Comparison of ENCODE assay signal across 10 cellular contexts in the genomic region with DNA sequence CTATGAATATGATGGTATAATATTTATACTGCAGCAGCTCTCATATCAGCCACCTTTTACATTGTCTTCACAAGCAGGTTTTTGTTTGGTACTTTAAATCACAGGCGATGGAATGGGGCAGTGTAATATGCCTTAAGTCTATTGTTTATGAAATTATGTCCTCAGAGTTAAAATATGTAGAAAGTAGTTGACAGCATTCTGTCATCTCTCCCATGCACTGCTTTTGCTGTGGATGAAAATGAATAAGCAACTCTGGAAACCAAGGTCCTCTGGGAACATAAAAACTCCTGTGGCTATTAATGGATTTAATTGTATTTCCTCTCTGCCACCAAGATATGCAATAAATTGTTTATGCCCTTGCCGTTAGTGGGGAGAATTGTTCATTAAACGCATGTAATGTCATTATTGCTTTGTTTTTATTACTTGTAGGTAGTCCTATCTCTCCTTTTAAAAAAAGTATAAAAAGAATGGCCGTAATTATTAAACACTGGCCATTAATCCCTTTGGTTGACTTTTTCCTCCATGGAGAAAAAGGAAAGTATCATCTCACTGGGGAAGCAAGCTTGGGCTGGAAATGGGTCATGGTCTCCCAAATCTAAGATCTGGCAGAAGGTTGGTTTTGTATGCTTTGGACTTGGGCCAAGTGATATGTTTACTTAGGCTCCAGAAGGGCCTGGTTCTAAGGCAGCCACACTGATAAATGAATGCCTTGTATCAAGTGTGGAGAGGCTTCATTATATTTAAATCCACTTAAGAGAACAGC. TPM values are rescaled to one million over a fixed set of nuclear protein-coding genes. Genes with fewer than 3 reads are reported as not detected.
A peak's percentile ranks its signal among the peaks of the same experiment; 100 is the strongest.
DNase-seq lines count a peak whose midpoint lies in the region; ATAC-seq and TF ChIP-seq lines count a peak whose summit lies in the region.
"Had no signal": no experiment of that assay in that cellular context is flagged by ENCODE, and none has a peak within 500 bp of the region (broad histone marks: within the 10 kb centered on the region; RNA-seq: fewer than 3 reads in every experiment).

No MANE protein-coding gene starts in this region.

- no peaks in the 10 kb centered on the region for H3K27me3 ChIP-seq in spleen (replicated peaks in 1 of 7)

- peaks cover 65% of the 10 kb centered on the region for H3K4me1 Mint-ChIP-seq in activated CD4-positive, alpha-beta T cell treated with anti-CD3 and anti-CD28 coated beads, Interleukin-2, amount 10 ng/mL, durations not matched to agents 24 days and 14 days

- H3K27ac ChIP-seq in spleen: peak overlapping the region in 7 of 8 donors; percentile 17 to 91 (median 86)

- no peaks in the 10 kb centered on the region for H3K27me3 Mint-ChIP-seq in activated CD4-positive, alpha-beta T cell treated with anti-CD3 and anti-CD28 coated beads, Interleukin-2, amount 10 ng/mL, durations not matched to agents 24 days and 14 days

- TF ChIP-seq CTCF in spleen (IDR thresholded peaks at IDR 0.05 in 8 of 11, conservative IDR thresholded peaks at IDR 0.05 in 3 of 11): no peak

- no peaks in the 10 kb centered on the region for H3K36me3 ChIP-seq in spleen

- H3K9me3 ChIP-seq in spleen: no peaks in the 10 kb centered on the region

- ATAC-seq in sciatic nerve (no peak), GM19035 (IDR thresholded peaks at IDR 0.05; ENCODE audit: unreplicated experiment) (no peak)

- peaks cover 53 to 97% (median 83%) of the 10 kb centered on the region in 6 donors for H3K4me1 ChIP-seq in spleen

- H3K27ac Mint-ChIP-seq in activated CD4-positive, alpha-beta T cell treated with anti-CD3 and anti-CD28 coated beads, Interleukin-2, amount 10 ng/mL, durations not matched to agents 24 days and 14 days: no peak overlapping the region

- no peak overlapping the region for H3K4me3 Mint-ChIP-seq in activated CD4-positive, alpha-beta T cell treated with anti-CD3 and anti-CD28 coated beads, Interleukin-2, amount 10 ng/mL, durations not matched to agents 24 days and 14 days

- intact Hi-C loops in activated CD4-positive, alpha-beta T cell treated with anti-CD3 and anti-CD28 coated beads, Interleukin-2, amount 10 ng/mL, durations not matched to agents 24 days and 14 days (cut with micrococcal nuclease): no loop called here
- intact Hi-C loops in spleen (cut with DNase I; ENCODE audit: low total_unique reads) (no loop called here), sciatic nerve (cut with DNase I) (no loop called here)

- no peak overlapping the region for H3K4me3 ChIP-seq in spleen

- DNase-seq in activated CD4-positive, alpha-beta T cell treated with anti-CD3 and anti-CD28 coated beads, Interleukin-2, amount 10 ng/mL, durations not matched to agents 24 days and 14 days: peak; percentile 45
- no peak for DNase-seq in activated CD4-positive, alpha-beta T cell treated with anti-CD3 and anti-CD28 coated beads for 48 hours
- DNase-seq in NCI-H748 (lab: John Stamatoyannopoulos, UW; ENCODE audit: unreplicated experiment) (peak; percentile 84), dermis blood vessel endothelial cell (peak; percentile 79), spleen (no peak), sciatic nerve (ENCODE audit: low spot score) (no peak), AG20443 (ENCODE audit: low spot score) (no peak)
- DNase-seq: left cardiac atrium, NCI-H2081 treated with DMSO at 0.1 percent for 48 hours had no signal

- no peaks in the 10 kb centered on the region for H3K9me3 Mint-ChIP-seq in activated CD4-positive, alpha-beta T cell treated with anti-CD3 and anti-CD28 coated beads, Interleukin-2, amount 10 ng/mL, durations not matched to agents 24 days and 14 days

- 73 to 83% (median 79%) methylated on average over 4 of the region's 4 CpGs for WGBS in spleen, 5 donors

- no peak for TF ChIP-seq POLR2A in spleen (IDR thresholded peaks at IDR 0.05)

- peaks cover 21% of the 10 kb centered on the region for H3K36me3 Mint-ChIP-seq in activated CD4-positive, alpha-beta T cell treated with anti-CD3 and anti-CD28 coated beads, Interleukin-2, amount 10 ng/mL, durations not matched to agents 24 days and 14 days (ENCODE audit: low read depth)

RNA-seq across cellular contexts. Expression of a gene that starts 13.0 kb away (rescaled TPM):
- total RNA-seq in activated CD4-positive, alpha-beta T cell treated with anti-CD3 and anti-CD28 coated beads, Interleukin-2, amount 10 ng/mL, durations not matched to agents 24 days and 14 days: 90.9 and 96.7 TPM in 2 replicates
- total RNA-seq in dermis blood vessel endothelial cell: 28.2 and 52.7 TPM in 2 replicates
- total RNA-seq in spleen: 100 to 1,000 TPM in 5 of 7 donors, 10 to 100 TPM in 2; 65.8 to 126 (median 110) TPM
- polyA plus RNA-seq in spleen: 10 to 100 TPM; 20.6 to 35.1 (median 20.9) TPM
- total RNA-seq in sciatic nerve: 80.3 TPM

RNA-seq across cellular contexts. Expression of a gene that starts 31.0 kb away (rescaled TPM):
- total RNA-seq in activated CD4-positive, alpha-beta T cell treated with anti-CD3 and anti-CD28 coated beads, Interleukin-2, amount 10 ng/mL, durations not matched to agents 24 days and 14 days: 283 and 284 TPM in 2 replicates
- 116 and 141 TPM in 2 replicates for total RNA-seq in dermis blood vessel endothelial cell
- 100 to 1,000 TPM; 139 to 195 (median 164) TPM for total RNA-seq in spleen
- polyA plus RNA-seq in spleen: 100 to 1,000 TPM in 1 of 3 donors, 10 to 100 TPM in 2; 77.5 to 104 (median 89.9) TPM
- 154 TPM for total RNA-seq in sciatic nerve

RNA-seq across cellular contexts. Expression of a gene that starts 34.2 kb away (rescaled TPM):
- total RNA-seq in activated CD4-positive, alpha-beta T cell treated with anti-CD3 and anti-CD28 coated beads, Interleukin-2, amount 10 ng/mL, durations not matched to agents 24 days and 14 days: not detected in 2 replicates
- 0.60 and 1.4 TPM in 2 replicates for total RNA-seq in dermis blood vessel endothelial cell
- total RNA-seq in spleen: not detected
- polyA plus RNA-seq in spleen: under 1 TPM; 0.03 to 0.04 (median 0.03) TPM
- total RNA-seq in sciatic nerve: not detected

RNA-seq across cellular contexts. Expression of a gene that starts 56.8 kb away (rescaled TPM):
- total RNA-seq in activated CD4-positive, alpha-beta T cell treated with anti-CD3 and anti-CD28 coated beads, Interleukin-2, amount 10 ng/mL, durations not matched to agents 24 days and 14 days: 0.28 and 0.30 TPM in 2 replicates
- total RNA-seq in dermis blood vessel endothelial cell (0.34 TPM in 1 of 2 replicates, not detected in the other), spleen (1 to 10 TPM in 3 of 7 donors, under 1 TPM in 2, not detected in 2; 0.70 to 1.2 (median 1.1) TPM), sciatic nerve (not detected)
- polyA plus RNA-seq in spleen: under 1 TPM; 0.30 to 0.51 (median 0.50) TPM

Comparison
In these comparisons a context has a peak if more than half of its experiments do, and no peak if none do; other contexts are left out.
1. DNase-seq: peak in activated CD4-positive, alpha-beta T cell treated with anti-CD3 and anti-CD28 coated beads, Interleukin-2, amount 10 ng/mL, durations not matched to agents 24 days and 14 days (single experiment), NCI-H748 (single experiment) and dermis blood vessel endothelial cell (single experiment); none in activated CD4-positive, alpha-beta T cell treated with anti-CD3 and anti-CD28 coated beads for 48 hours (single experiment), spleen (single experiment), sciatic nerve (single experiment) and AG20443 (single experiment).